Comparison of ENCODE assay signal across 14 cellular contexts in genomic region chr1:241828576-241828975, GRCh38. TPM values are rescaled to one million over a fixed set of nuclear protein-coding genes. Genes with fewer than 3 reads are reported as not detected.
A peak's percentile ranks its signal among the peaks of the same experiment; 100 is the strongest.
DNase-seq lines count a peak whose midpoint lies in the region; ATAC-seq and TF ChIP-seq lines count a peak whose summit lies in the region.
"Had no signal": no experiment of that assay in that cellular context is flagged by ENCODE, and none has a peak within 500 bp of the region (broad histone marks: within the 10 kb centered on the region; RNA-seq: fewer than 3 reads in every experiment).

No MANE protein-coding gene starts in this region.

- H3K27me3 Mint-ChIP-seq in GM23338 (ENCODE audit: insufficient read depth, low read depth, poor library complexity) (peaks cover 2% of the 10 kb centered on the region), neural progenitor cell (ENCODE audit: insufficient read depth, low read depth) (no peaks in the 10 kb centered on the region), CD14-positive monocyte (ENCODE audit: low read depth in 3 of 3) (peaks cover 0 to 2% (median 0%) of the 10 kb centered on the region in 3 donors)
- H3K27me3 Mint-ChIP-seq: activated naive CD8-positive, alpha-beta T cell treated with anti-CD3 and anti-CD28 coated beads for 36 hours had no signal

- H4K20me1 ChIP-seq in GM23338 (replicated peaks; ENCODE audit: insufficient read depth), result no peaks in the 10 kb centered on the region
- no peaks in the 10 kb centered on the region for H4K20me1 ChIP-seq in neural progenitor cell (ENCODE audit: low read depth)

- H3K4me3 ChIP-seq in GM23338 (no peak overlapping the region), neural progenitor cell (no peak overlapping the region), psoas muscle (no peak overlapping the region)
- H3K4me3 ChIP-seq: lung had no signal

- H3K4me2 ChIP-seq in GM23338, result no peak overlapping the region
- no peak overlapping the region for H3K4me2 ChIP-seq in neural progenitor cell

- H3K9me3 Mint-ChIP-seq in GM23338, result no peaks in the 10 kb centered on the region
- no peaks in the 10 kb centered on the region for H3K9me3 Mint-ChIP-seq in neural progenitor cell
- peaks cover 0 to 2% (median 0%) of the 10 kb centered on the region in 7 donors for H3K9me3 Mint-ChIP-seq in CD14-positive monocyte
- H3K9me3 Mint-ChIP-seq: activated naive CD8-positive, alpha-beta T cell treated with anti-CD3 and anti-CD28 coated beads for 36 hours; CD4-positive, alpha-beta memory T cell had no signal

- intact Hi-C loops in psoas muscle (cut with DNase I) (no loop called here), CD14-positive monocyte (cut with micrococcal nuclease) (no loop called here)

- H3K79me2 ChIP-seq in GM23338 (replicated peaks; ENCODE audit: insufficient read depth), result no peaks in the 10 kb centered on the region
- no peaks in the 10 kb centered on the region for H3K79me2 ChIP-seq in neural progenitor cell (ENCODE audit: low read depth)

- no peaks in the 10 kb centered on the region for H3F3A ChIP-seq in GM23338 (replicated peaks; ENCODE audit: low read depth)
- no peaks in the 10 kb centered on the region for H3F3A ChIP-seq in neural progenitor cell (ENCODE audit: low read depth)

- H3K9ac ChIP-seq in neural progenitor cell, result no peak overlapping the region

- H3K9me2 ChIP-seq in GM23338 (ENCODE audit: insufficient read depth), result no peaks in the 10 kb centered on the region

- H2AFZ ChIP-seq in GM23338, result 0 out of 2 replicates have a peak overlapping the region, but pooled peaks have one; percentile 49
- H2AFZ ChIP-seq in neural progenitor cell (replicated peaks), result peak overlapping the region; percentile 46

- H3K9me3 ChIP-seq in neural progenitor cell (ENCODE audit: low read depth) (no peaks in the 10 kb centered on the region), psoas muscle (no peaks in the 10 kb centered on the region)

- H3K4me1 Mint-ChIP-seq in GM23338 (peaks cover 6% of the 10 kb centered on the region; the same call in 1 of the 3 replicates), neural progenitor cell (peaks cover 13% of the 10 kb centered on the region), CD14-positive monocyte (peaks cover 16% of the 10 kb centered on the region)
- H3K4me1 Mint-ChIP-seq: activated naive CD8-positive, alpha-beta T cell treated with anti-CD3 and anti-CD28 coated beads for 36 hours; CD4-positive, alpha-beta memory T cell had no signal

- H3K4me1 ChIP-seq in GM23338 (ENCODE audit: insufficient read depth) (no peaks in the 10 kb centered on the region), neural progenitor cell (peaks cover 6% of the 10 kb centered on the region), psoas muscle (no peaks in the 10 kb centered on the region)

- no peak overlapping the region for H3K4me3 Mint-ChIP-seq in GM23338
- no peak overlapping the region for H3K4me3 Mint-ChIP-seq in neural progenitor cell
- H3K4me3 Mint-ChIP-seq in CD14-positive monocyte, result no peak overlapping the region
- H3K4me3 Mint-ChIP-seq: activated naive CD8-positive, alpha-beta T cell treated with anti-CD3 and anti-CD28 coated beads for 36 hours; CD4-positive, alpha-beta memory T cell had no signal

- H3K27me3 ChIP-seq in GM23338 (ENCODE audit: insufficient read depth) (no peaks in the 10 kb centered on the region), neural progenitor cell (no peaks in the 10 kb centered on the region), psoas muscle (ENCODE audit: insufficient read depth in 3 of 3, low read length in 2 of 3) (no peaks in the 10 kb centered on the region)

- no peaks in the 10 kb centered on the region for H3K36me3 Mint-ChIP-seq in GM23338 (ENCODE audit: low read depth)
- no peaks in the 10 kb centered on the region for H3K36me3 Mint-ChIP-seq in neural progenitor cell
- no peaks in the 10 kb centered on the region for H3K36me3 Mint-ChIP-seq in CD14-positive monocyte
- H3K36me3 Mint-ChIP-seq: activated naive CD8-positive, alpha-beta T cell treated with anti-CD3 and anti-CD28 coated beads for 36 hours; CD4-positive, alpha-beta memory T cell had no signal

- peak; percentile 5 for DNase-seq in GM23338 (ENCODE audit: low spot score)
- DNase-seq in NCI-H2227 (lab: John Stamatoyannopoulos, UW; ENCODE audit: unreplicated experiment), result peak; percentile 63
- peak; percentile 61 for DNase-seq in dedifferentiated amniotic fluid mesenchymal stem cell (ENCODE audit: extremely low spot score)
- no peak for DNase-seq in neural progenitor cell (ENCODE audit: low spot score)
- no peak for DNase-seq in psoas muscle
- no peak for DNase-seq in CD14-positive monocyte (ENCODE audit: low spot score)
- DNase-seq: activated naive CD8-positive, alpha-beta T cell treated with anti-CD3 and anti-CD28 coated beads for 36 hours; CD4-positive, alpha-beta memory T cell; cerebellar nuclear complex; Karpas-422; stimulated activated naive CD8-positive, alpha-beta T cell treated with anti-CD3 and anti-CD28 coated beads, Interleukin-15, Interleukin-2, amounts not matched to agents 100 U/mL and 50 U/mL, for 24 hours had no signal

- H3K36me3 ChIP-seq in GM23338 (ENCODE audit: insufficient read depth), result no peaks in the 10 kb centered on the region
- H3K36me3 ChIP-seq in neural progenitor cell, result no peaks in the 10 kb centered on the region
- no peaks in the 10 kb centered on the region for H3K36me3 ChIP-seq in psoas muscle (ENCODE audit: insufficient read depth in 1 of 2, low read depth in 1 of 2)

- WGBS in psoas muscle, 3 donors, result 30 to 57% (median 41%) methylated on average over 3 of the region's 3 CpGs

- H3K27ac ChIP-seq in GM23338 (ENCODE audit: low read depth), result no peak overlapping the region
- H3K27ac ChIP-seq in neural progenitor cell, result no peak overlapping the region
- no peak overlapping the region for H3K27ac ChIP-seq in psoas muscle
- H3K27ac ChIP-seq: VCaP had no signal

- H3K27ac Mint-ChIP-seq in GM23338 (no peak overlapping the region), neural progenitor cell (no peak overlapping the region), CD14-positive monocyte (no peak overlapping the region)
- H3K27ac Mint-ChIP-seq: activated naive CD8-positive, alpha-beta T cell treated with anti-CD3 and anti-CD28 coated beads for 36 hours; CD4-positive, alpha-beta memory T cell had no signal

- peak; percentile 61 for ATAC-seq in GM23338
- no peak for ATAC-seq in psoas muscle
- no peak for ATAC-seq in GM18858 (IDR thresholded peaks at IDR 0.05; ENCODE audit: unreplicated experiment)
- ATAC-seq: stimulated activated naive CD8-positive, alpha-beta T cell treated with anti-CD3 and anti-CD28 coated beads, Interleukin-15, Interleukin-2, amounts not matched to agents 100 U/mL and 50 U/mL, for 24 hours had no signal

- TF ChIP-seq CTCF in GM23338 (conservative IDR thresholded peaks at IDR 0.05; ENCODE audit: low read depth in 2 of 2), result no peak
- no peak for TF ChIP-seq CTCF in neural progenitor cell (IDR thresholded peaks at IDR 0.05)
- no peak for TF ChIP-seq CTCF in psoas muscle (IDR thresholded peaks at IDR 0.05)
- no peak for TF ChIP-seq CTCF in CD14-positive monocyte (IDR thresholded peaks at IDR 0.05)

TF ChIP-seq in GM23338, 12 proteins besides CTCF, POLR2A, EP300 and RAD21:
- TF ChIP-seq NANOG (IDR thresholded peaks at IDR 0.05; ENCODE audit: borderline replicate concordance) (no peak), POLR2AphosphoS5 (IDR thresholded peaks at IDR 0.05; ENCODE audit: low read depth) (no peak), EZH2 (IDR thresholded peaks at IDR 0.05; ENCODE audit: low read depth, unreplicated experiment) (no peak), CREB1 (CRISPR knock-in tag; IDR thresholded peaks at IDR 0.05; ENCODE audit: low read depth) (no peak)

RNA-seq across cellular contexts. Expression of gene EXO1, which starts 19.4 kb away (rescaled TPM):
- total RNA-seq in GM23338 (2014; rRNA removed; shearing (Covaris generic)), result 23.7 and 34.0 TPM in 2 replicates
- 13.0 and 16.2 TPM in 2 replicates for polyA plus RNA-seq in GM23338 (2016; fragmentation: Nextera tagmentation; extraction: Ambion mirVana)
- total RNA-seq in neural progenitor cell (ENCODE audit: low replicate concordance), result 32.2 and 54.8 TPM in 2 replicates
- under 1 TPM in 1 of 4 donors, not detected in 3; 0.32 TPM for total RNA-seq in psoas muscle
- polyA plus RNA-seq in psoas muscle, result under 1 TPM in 2 of 3 donors, not detected in 1; 0.06 to 0.17 TPM
- polyA plus RNA-seq in CD14-positive monocyte, result under 1 TPM in 1 of 2 donors, not detected in 1; 0.26 TPM
- polyA plus RNA-seq: CD4-positive, alpha-beta memory T cell had no signal

Comparison
In these comparisons a context has a peak if more than half of its experiments do, and no peak if none do; other contexts are left out.
1. DNase-seq: peak in GM23338 (single experiment), NCI-H2227 (single experiment) and dedifferentiated amniotic fluid mesenchymal stem cell (single experiment); none in neural progenitor cell (single experiment), psoas muscle (0 of 2) and CD14-positive monocyte (single experiment).
2. RNA of gene EXO1, which starts 19.4 kb away (total RNA-seq): 32.2 to 54.8 TPM in neural progenitor cell and 23.7 to 34.0 TPM in GM23338; 0.32 TPM in psoas muscle; every median in the first group is over 10 times any median in the second.